Comparison of ENCODE assay signal across 20 cellular contexts in the genomic region with DNA sequence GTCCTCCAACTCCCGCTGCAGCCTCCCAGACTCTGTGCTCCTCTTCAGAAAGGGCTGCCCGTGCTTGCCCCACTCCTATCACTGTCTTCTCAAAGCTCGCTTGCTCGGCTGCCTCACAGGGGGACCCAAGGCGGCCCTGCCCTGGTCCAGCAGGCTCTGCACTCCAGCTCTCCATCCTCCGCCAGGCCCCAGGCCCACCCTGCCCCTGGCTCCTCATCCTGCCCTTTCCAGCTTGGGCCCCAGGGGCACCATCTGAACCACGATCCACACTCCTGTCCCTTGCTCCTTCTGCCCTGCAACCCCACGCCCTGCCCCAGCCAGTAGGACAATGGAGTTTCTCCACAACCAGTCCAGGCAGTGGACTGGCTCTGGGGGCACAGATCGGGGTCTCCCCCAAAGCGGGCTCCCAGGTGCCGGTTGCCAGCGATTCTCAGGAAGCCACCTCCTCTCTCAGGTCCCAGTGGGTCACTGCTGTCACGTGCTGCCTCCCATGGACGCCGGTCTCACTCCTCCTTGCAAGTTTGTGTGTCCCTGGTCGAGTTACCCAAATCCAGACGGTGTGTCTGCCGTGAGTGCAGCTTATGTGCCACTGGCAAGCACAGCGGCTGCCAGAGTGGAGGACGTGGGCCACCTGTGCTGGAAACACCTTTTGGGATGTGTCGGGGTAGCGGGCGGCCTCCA.
A peak's percentile ranks its signal among the peaks of the same experiment; 100 is the strongest.
DNase-seq lines count a peak whose midpoint lies in the region; ATAC-seq and TF ChIP-seq lines count a peak whose summit lies in the region.
"Had no signal": no experiment of that assay in that cellular context is flagged by ENCODE, and none has a peak within 500 bp of the region (broad histone marks: within the 10 kb centered on the region; RNA-seq: fewer than 3 reads in every experiment).

No MANE protein-coding gene starts in this region.

- H3K27ac Mint-ChIP-seq in chondrocyte (ENCODE audit: unreplicated experiment) = no peak overlapping the region
- no peak overlapping the region for H3K27ac Mint-ChIP-seq in natural killer cell treated with Interleukin-12 subunit alpha and Interleukin-12 subunit beta and Interleukin-15 and Interleukin-18, amount 100 ng/mL, for 72 hours
- H3K27ac Mint-ChIP-seq: CD8-positive, alpha-beta T cell; nephron had no signal

- H3K79me1 ChIP-seq in mesenchymal stem cell (replicated peaks; ENCODE audit: low read length, poor library complexity, severe bottlenecking) = peaks cover 2% of the 10 kb centered on the region

- no peaks in the 10 kb centered on the region for H3K4me1 Mint-ChIP-seq in chondrocyte (ENCODE audit: low read depth)
- peaks cover 27 to 45% of the 10 kb centered on the region in 2 donors for H3K4me1 Mint-ChIP-seq in natural killer cell treated with Interleukin-12 subunit alpha and Interleukin-12 subunit beta and Interleukin-15 and Interleukin-18, amount 100 ng/mL, for 72 hours (ENCODE audit: low read depth in 2 of 2)

- no peak overlapping the region for H3K4me3 ChIP-seq in right atrium auricular region
- H3K4me3 ChIP-seq in mesenchymal stem cell (ENCODE audit: insufficient read depth in 1 of 2, low read depth in 1 of 2, low read length in 2 of 2) = no peak overlapping the region
- H3K4me3 ChIP-seq in tibial artery = no peak overlapping the region
- H3K4me3 ChIP-seq: SJCRH30, testis had no signal

- H3K4ac ChIP-seq in mesenchymal stem cell (ENCODE audit: low read depth in 1 of 2, low read length in 2 of 2) = no peak overlapping the region

- H3K27me3 ChIP-seq in right atrium auricular region = no peaks in the 10 kb centered on the region
- H3K27me3 ChIP-seq in mesenchymal stem cell (ENCODE audit: control insufficient read depth in 1 of 2, insufficient read depth in 1 of 2, low read length in 2 of 2) = no peaks in the 10 kb centered on the region
- no peaks in the 10 kb centered on the region for H3K27me3 ChIP-seq in tibial artery
- H3K27me3 ChIP-seq: SJCRH30, testis had no signal

- TF ChIP-seq CTCF in right atrium auricular region (IDR thresholded peaks at IDR 0.05) = no peak
- no peak for TF ChIP-seq CTCF in chondrocyte (IDR thresholded peaks at IDR 0.05)
- no peak for TF ChIP-seq CTCF in tibial artery (IDR thresholded peaks at IDR 0.05)

- no peaks in the 10 kb centered on the region for H3K27me3 Mint-ChIP-seq in chondrocyte (ENCODE audit: low read depth)
- H3K27me3 Mint-ChIP-seq in natural killer cell treated with Interleukin-12 subunit alpha and Interleukin-12 subunit beta and Interleukin-15 and Interleukin-18, amount 100 ng/mL, for 72 hours = no peaks in the 10 kb centered on the region

- no peak overlapping the region for H3K18ac ChIP-seq in mesenchymal stem cell (ENCODE audit: low read depth in 1 of 2, low read length in 2 of 2)

- H3K14ac ChIP-seq in mesenchymal stem cell (ENCODE audit: low read length in 2 of 2) = no peak overlapping the region

- H3K4me1 ChIP-seq in right atrium auricular region (peaks cover 0 to 18% of the 10 kb centered on the region in 2 donors), mesenchymal stem cell (ENCODE audit: control insufficient read depth, insufficient read depth, low read depth, low read length) (peaks cover 9% of the 10 kb centered on the region), tibial artery (peaks cover 0 to 6% (median 0%) of the 10 kb centered on the region in 4 donors)
- H3K4me1 ChIP-seq: SJCRH30, testis had no signal

- H3K9ac ChIP-seq in mesenchymal stem cell (ENCODE audit: low read length) = no peak overlapping the region

- no peak overlapping the region for H2BK15ac ChIP-seq in mesenchymal stem cell (ENCODE audit: low read depth, poor library complexity, severe bottlenecking)

- H3K27ac ChIP-seq in right atrium auricular region (no peak overlapping the region), mesenchymal stem cell (ENCODE audit: low read length, poor library complexity, severe bottlenecking) (no peak overlapping the region), tibial artery (no peak overlapping the region)
- H3K27ac ChIP-seq: SJCRH30, testis had no signal

- H4K8ac ChIP-seq in mesenchymal stem cell (ENCODE audit: low read length) = peak overlapping the region; percentile 56

- H3K36me3 ChIP-seq in right atrium auricular region (peaks cover 22% of the 10 kb centered on the region), mesenchymal stem cell (ENCODE audit: control insufficient read depth in 1 of 2, insufficient read depth in 2 of 2, low read depth in 1 of 2, low read length in 2 of 2) (peaks cover 22 to 44% of the 10 kb centered on the region in 2 experiments), tibial artery (peaks cover 22 to 42% (median 39%) of the 10 kb centered on the region in 3 donors)
- H3K36me3 ChIP-seq: SJCRH30 had no signal

- no peak overlapping the region for H3K23ac ChIP-seq in mesenchymal stem cell (ENCODE audit: low read length in 2 of 2)

- H2BK5ac ChIP-seq in mesenchymal stem cell (ENCODE audit: low read depth, low read length, poor library complexity, severe bottlenecking) = no peak overlapping the region

- H2AFZ ChIP-seq in mesenchymal stem cell (ENCODE audit: low read depth, low read length) = no peak overlapping the region

- WGBS in mesenchymal stem cell = 96% methylated on average over 23 of the region's 23 CpGs

- H2BK120ac ChIP-seq in mesenchymal stem cell (ENCODE audit: low read depth, low read length) = no peak overlapping the region

- H4K91ac ChIP-seq in mesenchymal stem cell (ENCODE audit: low read length) = no peak overlapping the region

- no peaks in the 10 kb centered on the region for H3K9me3 Mint-ChIP-seq in chondrocyte (ENCODE audit: low read depth)
- H3K9me3 Mint-ChIP-seq in natural killer cell treated with Interleukin-12 subunit alpha and Interleukin-12 subunit beta and Interleukin-15 and Interleukin-18, amount 100 ng/mL, for 72 hours = peaks cover 3% of the 10 kb centered on the region
- H3K9me3 Mint-ChIP-seq: CD8-positive, alpha-beta T cell; nephron had no signal

- H3K4me3 Mint-ChIP-seq in chondrocyte (ENCODE audit: unreplicated experiment) = no peak overlapping the region
- H3K4me3 Mint-ChIP-seq in natural killer cell treated with Interleukin-12 subunit alpha and Interleukin-12 subunit beta and Interleukin-15 and Interleukin-18, amount 100 ng/mL, for 72 hours = no peak overlapping the region
- H3K4me3 Mint-ChIP-seq: CD8-positive, alpha-beta T cell; immature natural killer cell; nephron had no signal

- intact Hi-C loops in cardiac septum (cut with DNase I) (no loop called here), tibial artery (cut with DNase I; ENCODE audit: low total_unique reads) (loop anchor here (5.0 kb wide), 1 partner anchor 230 kb away; no protein-coding TSS in a partner anchor)

- no peak overlapping the region for H2AK5ac ChIP-seq in mesenchymal stem cell (ENCODE audit: low read length, severe bottlenecking)

- H3K36me3 Mint-ChIP-seq in chondrocyte (ENCODE audit: low read depth) = peaks cover 3% of the 10 kb centered on the region
- no peaks in the 10 kb centered on the region for H3K36me3 Mint-ChIP-seq in natural killer cell treated with Interleukin-12 subunit alpha and Interleukin-12 subunit beta and Interleukin-15 and Interleukin-18, amount 100 ng/mL, for 72 hours

- no peak overlapping the region for H2BK12ac ChIP-seq in mesenchymal stem cell (ENCODE audit: low read length in 2 of 2)

- peak; percentile 55 for DNase-seq in cardiac septum (ENCODE audit: low spot score)
- no peak for DNase-seq in right atrium auricular region (ENCODE audit: low spot score)
- DNase-seq in chondrocyte (ENCODE audit: low spot score) = peak; percentile 85
- no peak for DNase-seq in mesenchymal stem cell
- peak; percentile 11 to 57 for DNase-seq in tibial artery
- DNase-seq in UCSD-AML1 (lab: John Stamatoyannopoulos, UW; ENCODE audit: unreplicated experiment) = no peak
- no peak for DNase-seq in natural killer cell treated with Interleukin-12 subunit alpha and Interleukin-12 subunit beta and Interleukin-15 and Interleukin-18, amount 100 ng/mL, for 72 hours (ENCODE audit: low spot score)
- DNase-seq: amygdala; CD8-positive, alpha-beta T cell; cerebellar nuclear complex; effector CD8-positive, alpha-beta T cell; immature natural killer cell; mesendoderm; MM.1S; NCI-H1694 treated with DMSO at 0.1 percent for 48 hours; NCI-H82; SJCRH30; testis had no signal

- no peak overlapping the region for H3K4me2 ChIP-seq in mesenchymal stem cell (ENCODE audit: low read length, poor library complexity, severe bottlenecking)

- ATAC-seq in GM18907 (IDR thresholded peaks at IDR 0.05; ENCODE audit: unreplicated experiment) = no peak
- ATAC-seq in natural killer cell treated with Interleukin-12 subunit alpha and Interleukin-12 subunit beta and Interleukin-15 and Interleukin-18, amount 100 ng/mL, for 72 hours = no peak
- ATAC-seq: CD8-positive, alpha-beta T cell had no signal

- H3K9me3 ChIP-seq in right atrium auricular region = no peaks in the 10 kb centered on the region
- no peaks in the 10 kb centered on the region for H3K9me3 ChIP-seq in mesenchymal stem cell (ENCODE audit: control insufficient read depth, low read length)
- H3K9me3 ChIP-seq in tibial artery = no peaks in the 10 kb centered on the region
- H3K9me3 ChIP-seq: SJCRH30, testis had no signal

Comparison
In these comparisons a context has a peak if more than half of its experiments do, and no peak if none do; other contexts are left out.
1. DNase-seq: peak in cardiac septum (single experiment), chondrocyte (single experiment) and tibial artery (2 of 2); none in right atrium auricular region (single experiment), mesenchymal stem cell (single experiment), UCSD-AML1 (single experiment) and natural killer cell treated with Interleukin-12 subunit alpha and Interleukin-12 subunit beta and Interleukin-15 and Interleukin-18, amount 100 ng/mL, for 72 hours (single experiment).